8 cellular contexts compared by ENCODE assay signal in the genomic region with DNA sequence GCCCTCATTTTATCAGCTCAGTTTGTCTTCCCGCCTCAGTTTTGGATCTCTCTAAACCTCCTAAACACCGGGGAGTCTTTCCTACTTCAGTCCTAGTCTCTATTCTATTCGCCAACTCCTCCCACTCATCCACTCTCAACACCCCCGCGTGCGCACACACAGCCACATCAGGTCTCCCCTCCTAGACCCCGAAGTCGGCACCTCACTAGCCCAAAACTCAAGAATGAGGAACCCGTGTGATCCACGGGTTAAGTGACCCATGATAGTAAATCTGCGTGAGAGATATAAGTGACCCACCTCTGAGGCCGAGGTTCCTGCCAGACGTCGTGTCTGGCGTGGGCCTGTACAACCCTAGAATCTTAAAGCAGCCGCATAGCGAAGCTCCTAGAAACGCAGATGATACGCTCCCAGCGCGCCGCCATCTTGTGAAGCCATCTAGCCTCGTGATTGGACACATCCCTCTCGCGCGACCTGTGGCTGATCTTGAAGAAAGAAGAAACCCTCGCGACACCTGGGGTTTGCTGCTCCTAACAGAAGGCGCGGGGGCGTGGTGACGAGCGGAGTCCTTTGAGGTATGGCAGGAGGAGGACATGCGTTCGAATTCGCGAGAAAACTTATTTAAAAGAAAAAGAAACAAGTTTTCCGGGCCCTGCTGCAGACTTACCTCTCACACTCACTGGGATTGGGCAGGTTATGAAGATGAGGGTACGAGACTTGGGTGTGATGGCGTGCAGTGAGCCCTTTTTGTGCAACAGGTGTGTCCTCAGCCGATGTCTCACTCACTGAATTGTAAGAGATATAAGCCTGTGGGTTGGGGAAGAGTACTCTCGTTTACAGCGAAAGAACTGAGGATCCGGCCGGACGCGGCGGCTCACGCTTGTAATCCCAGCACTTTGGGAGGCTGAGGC. TPM values are rescaled to one million over a fixed set of nuclear protein-coding genes. Genes with fewer than 3 reads are reported as not detected.
DNase-seq lines count a peak whose midpoint lies in the region; ATAC-seq, FAIRE-seq and TF ChIP-seq lines count a peak whose summit lies in the region.

METTL16 (minus strand) TSS at position 427 of the 908 bp plus-strand sequence. CDS start 9,557 bp downstream, outside the sequence.

- H3K9me3 Mint-ChIP-seq in Caco-2 (ENCODE audit: unreplicated experiment) (no peaks in the 10 kb centered on the region), memory B cell (no peaks in the 10 kb centered on the region)

- intact Hi-C loops in Caco-2 (cut with micrococcal nuclease; ENCODE audit: unreplicated experiment), result loop anchor here (1.0 to 5.0 kb wide), 2 partner anchors 81 to 164 kb away; partner anchors contain the start of gene PAFAH1B1

- DNase-seq in Caco-2 (peak; percentile 98 to 99), HTR-8/SVneo (ENCODE audit: insufficient read length, low spot score) (peak; percentile 99), NOMO-1 treated with DMSO at 0.1 percent for 48 hours (lab: John Stamatoyannopoulos, UW; ENCODE audit: unreplicated experiment) (peak; percentile 99), memory B cell (ENCODE audit: low spot score in 2 of 2) (peak; percentile 86 to 93)
- peak; percentile 92 for DNase-seq in stimulated activated CD8-positive, alpha-beta memory T cell treated with anti-CD3 and anti-CD28 coated beads, Interleukin-12 subunit alpha, Interleukin-12 subunit beta, amount 100 ng/mL, for 24 hours (ENCODE audit: extremely low read depth)

- CTCF ChIA-PET in Caco-2 (lab: Charles Lee), result interaction anchor here (1.3 kb wide), 1 partner anchor 82 kb away, joined by 3 read pairs; the partner anchor contains the start of gene PAFAH1B1
- CTCF ChIA-PET in activated CD8-positive, alpha-beta memory T cell treated with anti-CD3 and anti-CD28 coated beads for 36 hours (lab: Charles Lee), result no interaction called here

- H3K27me3 Mint-ChIP-seq in Caco-2 (ENCODE audit: insufficient read depth, unreplicated experiment) (no peaks in the 10 kb centered on the region), memory B cell (no peaks in the 10 kb centered on the region)

- H3K4me1 Mint-ChIP-seq in Caco-2 (ENCODE audit: low read depth, unreplicated experiment), result peaks cover 12% of the 10 kb centered on the region
- peaks cover 14% of the 10 kb centered on the region for H3K4me1 Mint-ChIP-seq in memory B cell

- H3K36me3 ChIP-seq in Caco-2 (ENCODE audit: control insufficient read depth, insufficient read depth, low read length), result no peaks in the 10 kb centered on the region
- no peaks in the 10 kb centered on the region for H3K36me3 ChIP-seq in endocrine pancreas (ENCODE audit: control insufficient read depth, insufficient read depth, low read length)

- H3K27ac Mint-ChIP-seq in Caco-2 (ENCODE audit: unreplicated experiment) (no peak within 1 kb of the TSS), memory B cell (no peak within 1 kb of the TSS)

- no TSS peak for BruUV-seq in Caco-2 (replicated peaks; lab: Mats Ljungman, UMichigan)

- peak; percentile 89 for FAIRE-seq in HTR-8/SVneo (lab: Jason Lieb, UNC)

- TF ChIP-seq CTCF in Caco-2 (IDR thresholded peaks at IDR 0.05; ENCODE audit: insufficient read depth in 1 of 2, low read depth in 1 of 2, low read length in 1 of 2, severe bottlenecking in 1 of 2, unreplicated experiment in 1 of 2), result no peak

- H3K9ac ChIP-seq in endocrine pancreas (ENCODE audit: control insufficient read depth, insufficient read depth, low read length), result peak within 1 kb of the TSS; percentile 92

- no peaks in the 10 kb centered on the region for H3K27me3 ChIP-seq in Caco-2 (replicated peaks; ENCODE audit: control insufficient read depth, insufficient read depth, low read length)
- H3K27me3 ChIP-seq in endocrine pancreas (ENCODE audit: control insufficient read depth, insufficient read depth, low read length), result no peaks in the 10 kb centered on the region

- no peaks in the 10 kb centered on the region for H3K9me3 ChIP-seq in Caco-2
- H3K9me3 ChIP-seq in endocrine pancreas (ENCODE audit: control insufficient read depth, low read length), result no peaks in the 10 kb centered on the region

- POLR2A ChIA-PET in Caco-2 (lab: Charles Lee), result interaction anchor here (0.6 to 1.4 kb wide), 9 partner anchors 8 to 194 kb away, joined by 3 to 12 read pairs (median 3); partner anchors contain the start of gene PAFAH1B1
- POLR2A ChIA-PET in activated CD8-positive, alpha-beta memory T cell treated with anti-CD3 and anti-CD28 coated beads for 36 hours (lab: Charles Lee), result interaction anchor here (0.5 to 2.1 kb wide), 8 partner anchors 19 to 494 kb away, joined by 3 to 13 read pairs (median 6); partner anchors contain the start of gene PAFAH1B1

- H3K36me3 Mint-ChIP-seq in Caco-2 (ENCODE audit: insufficient read depth, unreplicated experiment), result peaks cover 12% of the 10 kb centered on the region
- H3K36me3 Mint-ChIP-seq in memory B cell, result peaks cover 8% of the 10 kb centered on the region

- H3K4me1 ChIP-seq in Caco-2 (peaks cover 7% of the 10 kb centered on the region), endocrine pancreas (ENCODE audit: control insufficient read depth, insufficient read depth, low read length) (peaks cover 8% of the 10 kb centered on the region)

- ATAC-seq in GM21381 (IDR thresholded peaks at IDR 0.05; ENCODE audit: unreplicated experiment) (peak; percentile 97), memory B cell (ENCODE audit: low read depth) (peak; percentile 98)

- H3K4me3 Mint-ChIP-seq in Caco-2 (ENCODE audit: unreplicated experiment), result no peak within 1 kb of the TSS
- peak within 1 kb of the TSS; percentile 33 for H3K4me3 Mint-ChIP-seq in memory B cell

- H3K4me3 ChIP-seq in Caco-2 (ENCODE audit: low read depth, low read length), result peak within 1 kb of the TSS; percentile 53
- peak within 1 kb of the TSS; percentile 92 for H3K4me3 ChIP-seq in endocrine pancreas (ENCODE audit: control insufficient read depth, insufficient read depth, low read length)

RNA-seq across cellular contexts. Expression of gene METTL16, which starts in this region (rescaled TPM):
- total RNA-seq in Caco-2 (2022), result 50.4 and 58.4 TPM in 2 replicates
- total RNA-seq in activated CD8-positive, alpha-beta memory T cell treated with anti-CD3 and anti-CD28 coated beads for 36 hours, result 10 to 100 TPM; 63.5 to 69.6 TPM

Comparison
In these comparisons a context has a peak if more than half of its experiments do, and no peak if none do; other contexts are left out.
1. Peak in every context shown above with its lines: DNase-seq, ATAC-seq and H3K4me3 ChIP-seq.